Comparison of ENCODE assay signal across 20 cellular contexts in genomic region chr7:23380556-23380955, GRCh38.
"Had no signal": no experiment of that assay in that cellular context is flagged by ENCODE, and none has a peak within 500 bp of the region (broad histone marks: within the 10 kb centered on the region; RNA-seq: fewer than 3 reads in every experiment).

No MANE protein-coding gene starts in this region.

- H3K27ac Mint-ChIP-seq: activated B cell treated with CpG ODN at 0.5 μM for 24 hours; activated CD4-positive, alpha-beta T cell treated with anti-CD3 and anti-CD28 coated beads, Interleukin-2, amount 10 ng/mL, durations not matched to agents 7 days and 5 days; effector memory CD8-positive, alpha-beta T cell had no signal

- H3K9me3 Mint-ChIP-seq: activated B cell treated with CpG ODN at 0.5 μM for 24 hours; activated CD4-positive, alpha-beta T cell treated with anti-CD3 and anti-CD28 coated beads, Interleukin-2, amount 10 ng/mL, durations not matched to agents 7 days and 5 days; central memory CD8-positive, alpha-beta T cell; effector memory CD8-positive, alpha-beta T cell had no signal

- DNase-seq: activated B cell treated with CpG ODN at 0.5 μM for 24 hours; activated CD4-positive, alpha-beta T cell treated with anti-CD3 and anti-CD28 coated beads, Interleukin-2, amount 10 ng/mL, durations not matched to agents 7 days and 5 days; activated CD8-positive, alpha-beta memory T cell treated with anti-CD3 and anti-CD28 coated beads for 24 hours; activated naive CD4-positive, alpha-beta T cell treated with anti-CD3 and anti-CD28 coated beads, Interleukin-2, amount 50 U/mL, for 16 hours; adrenal gland; cortex of kidney; effector memory CD8-positive, alpha-beta T cell; foreskin melanocyte; head of caudate nucleus; islet precursor cell; left ventricle myocardium inferior; mesendoderm; ovary; stimulated activated CD4-positive, alpha-beta T cell treated with anti-CD3 and anti-CD28 coated beads, Interleukin-2, amount 100 ng/mL, for 48 hours; stimulated activated naive CD8-positive, alpha-beta T cell treated with anti-CD3 and anti-CD28 coated beads, Interleukin-15, Interleukin-2, amounts not matched to agents 100 U/mL and 50 U/mL, for 24 hours; T-helper 9 cell; upper lobe of left lung had no signal

- H3K4me1 Mint-ChIP-seq: central memory CD8-positive, alpha-beta T cell had no signal

- H3K4me3 ChIP-seq: adrenal gland, esophagus muscularis mucosa, left ventricle myocardium inferior, ovary, suprapubic skin, upper lobe of left lung had no signal

- H3K9me3 ChIP-seq: adrenal gland, esophagus muscularis mucosa, left ventricle myocardium inferior, ovary, suprapubic skin, upper lobe of left lung had no signal

- H3K36me3 ChIP-seq: adrenal gland, esophagus muscularis mucosa, left ventricle myocardium inferior, ovary, suprapubic skin, upper lobe of left lung had no signal

- H3K27ac ChIP-seq: adrenal gland, esophagus muscularis mucosa, left ventricle myocardium inferior, ovary, suprapubic skin, upper lobe of left lung had no signal

- H3K27me3 Mint-ChIP-seq: activated B cell treated with CpG ODN at 0.5 μM for 24 hours; activated CD4-positive, alpha-beta T cell treated with anti-CD3 and anti-CD28 coated beads, Interleukin-2, amount 10 ng/mL, durations not matched to agents 7 days and 5 days had no signal

- H3K27me3 ChIP-seq: adrenal gland, esophagus muscularis mucosa, ovary, suprapubic skin, upper lobe of left lung had no signal

- H3K4me1 ChIP-seq: adrenal gland, esophagus muscularis mucosa, left ventricle myocardium inferior, suprapubic skin, upper lobe of left lung had no signal

- ATAC-seq: effector memory CD8-positive, alpha-beta T cell had no signal

- H3K4me3 Mint-ChIP-seq: activated B cell treated with CpG ODN at 0.5 μM for 24 hours; activated CD4-positive, alpha-beta T cell treated with anti-CD3 and anti-CD28 coated beads, Interleukin-2, amount 10 ng/mL, durations not matched to agents 7 days and 5 days; central memory CD8-positive, alpha-beta T cell; effector memory CD8-positive, alpha-beta T cell had no signal
